1 cellular context compared by ENCODE assay signal in genomic region chr12:54220567-54220966, GRCh38.
TF ChIP-seq lines count a peak whose summit lies in the region.

No MANE protein-coding gene starts in this region.

TF ChIP-seq in A549, 52 proteins besides CTCF, POLR2A, EP300 and RAD21 (continued from another document):
- TF ChIP-seq ATOH8 (CRISPR knock-in tag; IDR thresholded peaks at IDR 0.05; ENCODE audit: low read depth): no peak
- no peak for TF ChIP-seq HOXA7 (CRISPR knock-in tag; IDR thresholded peaks at IDR 0.05)
